ENCODE assay signal across 1 cellular context in genomic region chr16:88697831-88698693, GRCh38.
A peak's percentile ranks its signal among the peaks of the same experiment; 100 is the strongest.
TF ChIP-seq lines count a peak whose summit lies in the region.

No MANE protein-coding gene starts in this region.

TF ChIP-seq in HepG2, 621 proteins besides CTCF, POLR2A, EP300 and RAD21:
- TF ChIP-seq AGO2 (optimal IDR thresholded peaks at IDR 0.05; ENCODE audit: low read depth, low read length) (peak; percentile 3), GABPA (IDR thresholded peaks at IDR 0.05; ENCODE audit: low read depth, low read length) (no peak), GABPA (CRISPR knock-in tag; IDR thresholded peaks at IDR 0.05; ENCODE audit: low read depth) (no peak), ZNF263 (CRISPR knock-in tag; IDR thresholded peaks at IDR 0.05) (0 out of 2 replicates have a peak, but pooled peaks have one; percentile 15), MTERF4 (CRISPR knock-in tag; IDR thresholded peaks at IDR 0.05) (no peak), ZNF10 (CRISPR knock-in tag; IDR thresholded peaks at IDR 0.05; ENCODE audit: borderline replicate concordance, low read depth) (no peak), ZBTB44 (CRISPR knock-in tag; IDR thresholded peaks at IDR 0.05) (no peak), ZNF33A (CRISPR knock-in tag; IDR thresholded peaks at IDR 0.05; ENCODE audit: borderline replicate concordance) (no peak), THYN1 (CRISPR knock-in tag; IDR thresholded peaks at IDR 0.05; ENCODE audit: borderline replicate concordance, low read depth) (no peak), ZBTB33 (CRISPR knock-in tag; IDR thresholded peaks at IDR 0.05) (peak; percentile 23; the same call in 1 of the 2 replicates), GTF2F1 (IDR thresholded peaks at IDR 0.05; ENCODE audit: low read length) (no peak), CENPT (CRISPR knock-in tag; IDR thresholded peaks at IDR 0.05; ENCODE audit: low read depth) (no peak), ZNF274 (CRISPR knock-in tag; IDR thresholded peaks at IDR 0.05) (0 out of 2 replicates have a peak, but pooled peaks have one; percentile 10), ZBTB7B (CRISPR knock-in tag; IDR thresholded peaks at IDR 0.05) (peak; percentile 49; the same call in 1 of the 2 replicates), KDM2A (CRISPR knock-in tag; IDR thresholded peaks at IDR 0.05; ENCODE audit: borderline replicate concordance, low read depth) (peak; percentile 41; the same call in 1 of the 2 replicates), SP140L (CRISPR knock-in tag; IDR thresholded peaks at IDR 0.05; ENCODE audit: borderline replicate concordance) (no peak), SMAD1 (CRISPR knock-in tag; IDR thresholded peaks at IDR 0.05; ENCODE audit: borderline replicate concordance, low read depth) (0 out of 2 replicates have a peak, but pooled peaks have one; percentile 20), STAG1 (CRISPR knock-in tag; IDR thresholded peaks at IDR 0.05) (peak; percentile 62), XRCC5 (optimal IDR thresholded peaks at IDR 0.05; ENCODE audit: low read length) (peak; percentile 82), NAIF1 (CRISPR knock-in tag; IDR thresholded peaks at IDR 0.05; ENCODE audit: borderline replicate concordance) (no peak), ZNF687 (CRISPR knock-in tag; IDR thresholded peaks at IDR 0.05) (peak; percentile 18; the same call in 1 of the 2 replicates), HBP1 (CRISPR knock-in tag; IDR thresholded peaks at IDR 0.05; ENCODE audit: low read depth) (no peak), EED (CRISPR knock-in tag; IDR thresholded peaks at IDR 0.05) (peak; percentile 69; the same call in 1 of the 2 replicates), PATZ1 (CRISPR knock-in tag; IDR thresholded peaks at IDR 0.05) (peak; percentile 69), ZBED4 (CRISPR knock-in tag; IDR thresholded peaks at IDR 0.05; ENCODE audit: borderline replicate concordance) (no peak)
TF ChIP-seq in HepG2: peak in this region for 12.
